8 cellular contexts compared by ENCODE assay signal in the genomic region with DNA sequence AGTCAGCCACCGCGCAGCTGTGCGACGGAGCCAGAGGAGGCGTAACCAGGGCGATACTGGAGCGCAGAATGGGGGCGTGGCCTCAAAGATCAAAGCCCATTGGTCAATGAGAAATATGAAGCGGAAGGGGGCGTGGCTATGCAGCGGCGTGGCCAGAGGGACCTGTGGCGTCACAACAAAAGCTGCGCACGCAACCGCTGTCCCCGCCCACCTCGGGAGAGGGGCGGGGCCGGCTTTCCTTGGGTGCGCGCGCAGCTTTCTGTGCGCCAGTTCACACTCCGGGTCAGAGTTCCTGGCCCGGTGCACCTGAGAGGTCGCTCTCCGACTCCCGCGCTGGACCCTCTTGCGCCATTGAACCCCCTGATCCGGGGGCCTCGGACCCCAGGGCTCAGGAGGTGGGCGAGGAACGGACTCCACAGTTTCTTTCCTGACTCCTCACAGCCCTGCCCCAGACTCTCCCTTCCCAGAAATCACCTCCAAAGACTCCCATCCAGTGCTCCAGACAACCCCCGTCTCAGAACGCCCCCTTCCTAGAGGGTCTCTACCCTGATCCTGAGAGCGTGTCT. TPM values are rescaled to one million over a fixed set of nuclear protein-coding genes. Genes with fewer than 3 reads are reported as not detected.
DNase-seq lines count a peak whose midpoint lies in the region; ATAC-seq and TF ChIP-seq lines count a peak whose summit lies in the region.

A gene (plus strand): TSS at position 269 of the 566 bp plus-strand sequence.

- WGBS in right cardiac atrium: under 1% methylated on average over 38 of the region's 38 CpGs

- intact Hi-C loops in ascending aorta (cut with DNase I) (loop anchor here (1.0 to 5.0 kb wide), 5 partner anchors 46 to 181 kb away; a partner anchor contains a TSS), right cardiac atrium (cut with DNase I) (no loop called here), uterus (cut with DNase I; ENCODE audit: low total_unique reads) (no loop called here)

- ATAC-seq in GM18508 (IDR thresholded peaks at IDR 0.05; ENCODE audit: insufficient read depth, unreplicated experiment): peak; percentile 79
- peak; percentile 93 for ATAC-seq in HG02981 (IDR thresholded peaks at IDR 0.05; ENCODE audit: unreplicated experiment)
- peak; percentile 97 to 98 for ATAC-seq in right cardiac atrium

- peak; percentile 87 to 93 for TF ChIP-seq POLR2A in uterus (IDR thresholded peaks at IDR 0.05)

- peak within 1 kb of the TSS; percentile 78 to 91 for H3K4me3 ChIP-seq in ascending aorta
- peak within 1 kb of the TSS; percentile 95 for H3K4me3 ChIP-seq in right cardiac atrium (ENCODE audit: low read length)
- H3K4me3 ChIP-seq in uterus: peak within 1 kb of the TSS; percentile 81 to 93

- H3K4me1 ChIP-seq in ascending aorta: peaks cover 6 to 20% of the 10 kb centered on the region in 2 donors
- H3K4me1 ChIP-seq in right cardiac atrium (ENCODE audit: control insufficient read depth, insufficient read depth, low read length): peaks cover 5% of the 10 kb centered on the region
- H3K4me1 ChIP-seq in uterus: peaks cover 0 to 5% of the 10 kb centered on the region in 2 donors

- TF ChIP-seq CTCF in ascending aorta (IDR thresholded peaks at IDR 0.05): no peak
- TF ChIP-seq CTCF in uterus (IDR thresholded peaks at IDR 0.05): peak in 1 of 4 experiments; percentile 22

- H3K9me3 ChIP-seq in ascending aorta (no peaks in the 10 kb centered on the region), right cardiac atrium (ENCODE audit: control insufficient read depth, low read length) (no peaks in the 10 kb centered on the region), uterus (no peaks in the 10 kb centered on the region)

- DNase-seq in NCI-H2029 (lab: John Stamatoyannopoulos, UW) (peak; percentile 99), T-helper 22 cell (ENCODE audit: low read depth) (peak; percentile 99), ascending aorta (ENCODE audit: low spot score in 2 of 2) (peak; percentile 95 to 100), right cardiac atrium (peak; percentile 100), putamen (ENCODE audit: low spot score) (peak; percentile 98), uterus (peak; percentile 100)

- peak within 1 kb of the TSS; percentile 86 to 87 for H3K27ac ChIP-seq in ascending aorta
- H3K27ac ChIP-seq in right cardiac atrium (ENCODE audit: low read length): peak within 1 kb of the TSS; percentile 92
- peak within 1 kb of the TSS; percentile 89 to 94 for H3K27ac ChIP-seq in uterus

- H3K36me3 ChIP-seq in ascending aorta (peaks cover 18 to 23% of the 10 kb centered on the region in 2 donors), uterus (no peaks in the 10 kb centered on the region)

- H3K27me3 ChIP-seq in ascending aorta (no peaks in the 10 kb centered on the region), right cardiac atrium (ENCODE audit: control insufficient read depth, insufficient read depth) (no peaks in the 10 kb centered on the region), uterus (no peaks in the 10 kb centered on the region)

RNA-seq across cellular contexts. Expression of the gene that starts here (rescaled TPM):
- total RNA-seq in ascending aorta: 1.8 TPM
- 10 to 100 TPM; 18.7 to 22.3 (median 20.5) TPM for total RNA-seq in right cardiac atrium
- polyA plus RNA-seq in right cardiac atrium: 33.7 TPM
- 10 to 100 TPM; 10.3 to 86.1 (median 19.3) TPM for total RNA-seq in uterus

Comparison
In these comparisons a context has a peak if more than half of its experiments do, and no peak if none do; other contexts are left out.
1. Peak in every context shown above with its lines: DNase-seq, ATAC-seq, H3K4me3 ChIP-seq and H3K27ac ChIP-seq.